Comparison of ENCODE assay signal across 13 cellular contexts in genomic region chr11:67213251-67213650, GRCh38. TPM values are rescaled to one million over a fixed set of nuclear protein-coding genes. Genes with fewer than 3 reads are reported as not detected.
DNase-seq lines count a peak whose midpoint lies in the region; ATAC-seq and TF ChIP-seq lines count a peak whose summit lies in the region.
"Had no signal": no experiment of that assay in that cellular context is flagged by ENCODE, and none has a peak within 500 bp of the region (broad histone marks: within the 10 kb centered on the region; RNA-seq: fewer than 3 reads in every experiment).

No MANE protein-coding gene starts in this region.

- POLR2A ChIA-PET in naive thymus-derived CD4-positive, alpha-beta T cell (lab: Charles Lee) = no interaction called here
- POLR2A ChIA-PET in SK-N-SH (lab: Yijun Ruan, JAX) = no interaction called here

- no peaks in the 10 kb centered on the region for H3K79me2 ChIP-seq in SK-N-SH (ENCODE audit: insufficient read depth)

- H4K20me1 ChIP-seq in SK-N-SH (ENCODE audit: insufficient read depth) = no peaks in the 10 kb centered on the region

- H2BK12ac ChIP-seq in mesenchymal stem cell (ENCODE audit: low read length in 2 of 2) = no peak overlapping the region

- H4K8ac ChIP-seq in mesenchymal stem cell (ENCODE audit: low read length) = no peak overlapping the region

- H3K9me3 Mint-ChIP-seq in naive thymus-derived CD4-positive, alpha-beta T cell = no peaks in the 10 kb centered on the region

- CTCF ChIA-PET in naive thymus-derived CD4-positive, alpha-beta T cell (lab: Charles Lee) = no interaction called here
- CTCF ChIA-PET in SK-N-SH (lab: Yijun Ruan, JAX) = no interaction called here

- H4K91ac ChIP-seq in mesenchymal stem cell (ENCODE audit: low read length) = no peak overlapping the region

- ATAC-seq in GM21786 (IDR thresholded peaks at IDR 0.05; ENCODE audit: unreplicated experiment) (peak; percentile 60), HG03460 (IDR thresholded peaks at IDR 0.05; ENCODE audit: unreplicated experiment) (no peak)
- peak; percentile 66 for ATAC-seq in naive thymus-derived CD4-positive, alpha-beta T cell

- H2BK120ac ChIP-seq in mesenchymal stem cell (ENCODE audit: low read depth, low read length) = no peak overlapping the region

- TF ChIP-seq EP300 in SK-N-SH (IDR thresholded peaks at IDR 0.05; ENCODE audit: borderline replicate concordance in 1 of 2, low read depth in 1 of 2, low read length in 1 of 2) = no peak

- H3K4me1 ChIP-seq in naive thymus-derived CD4-positive, alpha-beta T cell (ENCODE audit: control insufficient read depth in 2 of 2, insufficient read depth in 2 of 2, low read length in 2 of 2) = no peaks in the 10 kb centered on the region
- H3K4me1 ChIP-seq in SK-N-SH (ENCODE audit: control insufficient read depth in 1 of 2, insufficient read depth in 2 of 2, low read depth in 1 of 2, low read length in 1 of 2) (no peaks in the 10 kb centered on the region), mesenchymal stem cell (ENCODE audit: control insufficient read depth, insufficient read depth, low read depth, low read length) (no peaks in the 10 kb centered on the region)

- no peak overlapping the region for H2AK5ac ChIP-seq in mesenchymal stem cell (ENCODE audit: low read length, severe bottlenecking)

- no peak overlapping the region for H3K4ac ChIP-seq in mesenchymal stem cell (ENCODE audit: low read depth in 1 of 2, low read length in 2 of 2)

- H3K27ac ChIP-seq in naive thymus-derived CD4-positive, alpha-beta T cell (ENCODE audit: low read depth, low read length) = no peak overlapping the region
- no peak overlapping the region for H3K27ac ChIP-seq in SK-N-SH (ENCODE audit: low read depth in 2 of 2, low read length in 1 of 2)
- no peak overlapping the region for H3K27ac ChIP-seq in mesenchymal stem cell (ENCODE audit: low read length, poor library complexity, severe bottlenecking)

- no peaks in the 10 kb centered on the region for H3K27me3 Mint-ChIP-seq in naive thymus-derived CD4-positive, alpha-beta T cell

- TF ChIP-seq CTCF in GM12865 (IDR thresholded peaks at IDR 0.05; ENCODE audit: insufficient read depth, low read depth, low read length, missing control alignments) (no peak), SK-N-SH (IDR thresholded peaks at IDR 0.05) (no peak)

- DNase-seq in GM12865 (ENCODE audit: low read depth) (peak; percentile 45), NOMO-1 treated with DMSO at 0.1 percent for 48 hours (lab: John Stamatoyannopoulos, UW; ENCODE audit: unreplicated experiment) (peak; percentile 97), SK-N-SH (no peak), mesenchymal stem cell (no peak), HUDEP-2 (lab: John Stamatoyannopoulos, UW; ENCODE audit: unreplicated experiment in 76 of 76) (no peak)
- peak in 3 of 9 donors; percentile 6 to 23 (median 21) for DNase-seq in naive thymus-derived CD4-positive, alpha-beta T cell
- DNase-seq: activated CD8-positive, alpha-beta memory T cell treated with anti-CD3 and anti-CD28 coated beads for 24 hours; activated naive CD4-positive, alpha-beta T cell treated with anti-CD3 and anti-CD28 coated beads, Interleukin-2, amount 50 U/mL, for 16 hours; cerebellar nuclear complex; NCI-H1105 treated with DMSO at 0.1 percent for 48 hours; NCI-H69 had no signal

- no peak overlapping the region for H2BK5ac ChIP-seq in mesenchymal stem cell (ENCODE audit: low read depth, low read length, poor library complexity, severe bottlenecking)

- H3K4me2 ChIP-seq in SK-N-SH (no peak overlapping the region), mesenchymal stem cell (ENCODE audit: low read length, poor library complexity, severe bottlenecking) (no peak overlapping the region)

- H3K18ac ChIP-seq in mesenchymal stem cell (ENCODE audit: low read depth in 1 of 2, low read length in 2 of 2) = no peak overlapping the region

- H3K9me3 ChIP-seq in naive thymus-derived CD4-positive, alpha-beta T cell (ENCODE audit: control insufficient read depth in 2 of 3, low read length in 3 of 3) = no peaks in the 10 kb centered on the region
- H3K9me3 ChIP-seq in SK-N-SH (no peaks in the 10 kb centered on the region), mesenchymal stem cell (ENCODE audit: control insufficient read depth, low read length) (no peaks in the 10 kb centered on the region)

- peaks cover 10 to 61% (median 21%) of the 10 kb centered on the region in 3 experiments for H3K36me3 ChIP-seq in naive thymus-derived CD4-positive, alpha-beta T cell (ENCODE audit: control insufficient read depth in 2 of 3, insufficient read depth in 3 of 3, low read length in 3 of 3)
- H3K36me3 ChIP-seq in SK-N-SH (replicated peaks in 1 of 2; ENCODE audit: control insufficient read depth in 1 of 2, insufficient read depth in 2 of 2, low read length in 1 of 2) (peaks cover 27 to 43% of the 10 kb centered on the region in 2 experiments), mesenchymal stem cell (ENCODE audit: control insufficient read depth in 1 of 2, insufficient read depth in 2 of 2, low read depth in 1 of 2, low read length in 2 of 2) (peaks cover 33 to 82% of the 10 kb centered on the region in 2 experiments)

- no peak overlapping the region for H2BK15ac ChIP-seq in mesenchymal stem cell (ENCODE audit: low read depth, poor library complexity, severe bottlenecking)

- H3K23ac ChIP-seq in mesenchymal stem cell (ENCODE audit: low read length in 2 of 2) = no peak overlapping the region

- no peak for TF ChIP-seq RAD21 in SK-N-SH (IDR thresholded peaks at IDR 0.05; ENCODE audit: low read length)

- H3K4me3 Mint-ChIP-seq in naive thymus-derived CD4-positive, alpha-beta T cell = peak overlapping the region in 1 of 10 donors; percentile 14

- peaks cover 7% of the 10 kb centered on the region for H3F3A ChIP-seq in SK-N-SH (replicated peaks; ENCODE audit: insufficient read depth)

- 98% methylated on average over 6 of the region's 6 CpGs for WGBS in SK-N-SH (ENCODE audit: low lambda C conversion rate)
- WGBS in mesenchymal stem cell = 97% methylated on average over 5 of the region's 6 CpGs

- H3K79me1 ChIP-seq in mesenchymal stem cell (replicated peaks; ENCODE audit: low read length, poor library complexity, severe bottlenecking) = peaks cover 23% of the 10 kb centered on the region

- no peak overlapping the region for H3K14ac ChIP-seq in mesenchymal stem cell (ENCODE audit: low read length in 2 of 2)

- H3K27me3 ChIP-seq in naive thymus-derived CD4-positive, alpha-beta T cell (ENCODE audit: control insufficient read depth in 2 of 2, insufficient read depth in 2 of 2, low read length in 2 of 2) = no peaks in the 10 kb centered on the region
- H3K27me3 ChIP-seq in SK-N-SH (ENCODE audit: insufficient read depth) (no peaks in the 10 kb centered on the region), mesenchymal stem cell (ENCODE audit: control insufficient read depth in 1 of 2, insufficient read depth in 1 of 2, low read length in 2 of 2) (no peaks in the 10 kb centered on the region)

- intact Hi-C loops in naive thymus-derived CD4-positive, alpha-beta T cell (cut with micrococcal nuclease) = no loop called here

- H3K9ac ChIP-seq in SK-N-SH (no peak overlapping the region), mesenchymal stem cell (ENCODE audit: low read length) (no peak overlapping the region)

- no peak overlapping the region for H3K4me3 ChIP-seq in GM12865 (ENCODE audit: low read depth, low read length)
- no peak overlapping the region for H3K4me3 ChIP-seq in naive thymus-derived CD4-positive, alpha-beta T cell (ENCODE audit: low read length)
- no peak overlapping the region for H3K4me3 ChIP-seq in SK-N-SH (ENCODE audit: low read depth in 2 of 2, low read length in 1 of 2)
- no peak overlapping the region for H3K4me3 ChIP-seq in mesenchymal stem cell (ENCODE audit: insufficient read depth in 1 of 2, low read depth in 1 of 2, low read length in 2 of 2)

- peaks cover 5 to 18% (median 16%) of the 10 kb centered on the region in 7 donors for H3K4me1 Mint-ChIP-seq in naive thymus-derived CD4-positive, alpha-beta T cell

- no peaks in the 10 kb centered on the region for H3K9me2 ChIP-seq in SK-N-SH

- peaks cover 6 to 35% (median 22%) of the 10 kb centered on the region in 5 donors for H3K36me3 Mint-ChIP-seq in naive thymus-derived CD4-positive, alpha-beta T cell

- H2AFZ ChIP-seq in SK-N-SH (ENCODE audit: low read depth) (no peak overlapping the region), mesenchymal stem cell (ENCODE audit: low read depth, low read length) (no peak overlapping the region)

- H3K27ac Mint-ChIP-seq in naive thymus-derived CD4-positive, alpha-beta T cell = peak overlapping the region in 7 of 9 donors; percentile 38 to 85 (median 69)

TF ChIP-seq in SK-N-SH, 30 proteins besides CTCF, POLR2A, EP300 and RAD21:
- no peak for TF ChIP-seq TCF12 (IDR thresholded peaks at IDR 0.05)
- TF ChIP-seq GATA2 (CRISPR knock-in tag; IDR thresholded peaks at IDR 0.05) = no peak
- no peak for TF ChIP-seq POLR2AphosphoS5 (IDR thresholded peaks at IDR 0.05; ENCODE audit: low read depth, low read length)
- TF ChIP-seq RCOR1 (IDR thresholded peaks at IDR 0.05; ENCODE audit: low read length) = no peak
- no peak for TF ChIP-seq FOXM1 (IDR thresholded peaks at IDR 0.05; ENCODE audit: low read depth)
- TF ChIP-seq, protein P1, sequence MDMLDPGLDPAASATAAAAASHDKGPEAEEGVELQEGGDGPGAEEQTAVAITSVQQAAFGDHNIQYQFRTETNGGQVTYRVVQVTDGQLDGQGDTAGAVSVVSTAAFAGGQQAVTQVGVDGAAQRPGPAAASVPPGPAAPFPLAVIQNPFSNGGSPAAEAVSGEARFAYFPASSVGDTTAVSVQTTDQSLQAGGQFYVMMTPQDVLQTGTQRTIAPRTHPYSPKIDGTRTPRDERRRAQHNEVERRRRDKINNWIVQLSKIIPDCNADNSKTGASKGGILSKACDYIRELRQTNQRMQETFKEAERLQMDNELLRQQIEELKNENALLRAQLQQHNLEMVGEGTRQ (IDR thresholded peaks at IDR 0.05; ENCODE audit: borderline replicate concordance, low read depth, low read length) = no peak
TF ChIP-seq in SK-N-SH: peak in this region for 0.

RNA-seq across cellular contexts. Expression of gene GRK2, which starts 53.0 kb away (rescaled TPM):
- total RNA-seq in naive thymus-derived CD4-positive, alpha-beta T cell = 100 to 1,000 TPM; 305 to 399 (median 322) TPM
- polyA plus RNA-seq in naive thymus-derived CD4-positive, alpha-beta T cell = 10 to 100 TPM; 18.5 to 38.0 TPM
- 44.6 and 48.5 TPM in 2 replicates for polyA plus RNA-seq in SK-N-SH (2012; rRNA removed)
- 19.5 and 33.5 TPM in 2 replicates for polyA plus RNA-seq in SK-N-SH (2012; cell fraction: cytosol; rRNA removed)
- 106 and 118 TPM in 2 replicates for polyA plus RNA-seq in SK-N-SH (2012; cell fraction: nucleus; rRNA removed)
- 26.9 TPM for polyA plus RNA-seq in mesenchymal stem cell (2013, experiment 1 of 2)
- 25.8 TPM for polyA plus RNA-seq in mesenchymal stem cell (2013, experiment 2 of 2)

Comparison
In these comparisons a context has a peak if more than half of its experiments do, and no peak if none do; other contexts are left out.
1. DNase-seq: peak in GM12865 (single experiment) and NOMO-1 treated with DMSO at 0.1 percent for 48 hours (single experiment); none in SK-N-SH (single experiment), mesenchymal stem cell (single experiment) and HUDEP-2 (0 of 76).